In the genomic region with DNA sequence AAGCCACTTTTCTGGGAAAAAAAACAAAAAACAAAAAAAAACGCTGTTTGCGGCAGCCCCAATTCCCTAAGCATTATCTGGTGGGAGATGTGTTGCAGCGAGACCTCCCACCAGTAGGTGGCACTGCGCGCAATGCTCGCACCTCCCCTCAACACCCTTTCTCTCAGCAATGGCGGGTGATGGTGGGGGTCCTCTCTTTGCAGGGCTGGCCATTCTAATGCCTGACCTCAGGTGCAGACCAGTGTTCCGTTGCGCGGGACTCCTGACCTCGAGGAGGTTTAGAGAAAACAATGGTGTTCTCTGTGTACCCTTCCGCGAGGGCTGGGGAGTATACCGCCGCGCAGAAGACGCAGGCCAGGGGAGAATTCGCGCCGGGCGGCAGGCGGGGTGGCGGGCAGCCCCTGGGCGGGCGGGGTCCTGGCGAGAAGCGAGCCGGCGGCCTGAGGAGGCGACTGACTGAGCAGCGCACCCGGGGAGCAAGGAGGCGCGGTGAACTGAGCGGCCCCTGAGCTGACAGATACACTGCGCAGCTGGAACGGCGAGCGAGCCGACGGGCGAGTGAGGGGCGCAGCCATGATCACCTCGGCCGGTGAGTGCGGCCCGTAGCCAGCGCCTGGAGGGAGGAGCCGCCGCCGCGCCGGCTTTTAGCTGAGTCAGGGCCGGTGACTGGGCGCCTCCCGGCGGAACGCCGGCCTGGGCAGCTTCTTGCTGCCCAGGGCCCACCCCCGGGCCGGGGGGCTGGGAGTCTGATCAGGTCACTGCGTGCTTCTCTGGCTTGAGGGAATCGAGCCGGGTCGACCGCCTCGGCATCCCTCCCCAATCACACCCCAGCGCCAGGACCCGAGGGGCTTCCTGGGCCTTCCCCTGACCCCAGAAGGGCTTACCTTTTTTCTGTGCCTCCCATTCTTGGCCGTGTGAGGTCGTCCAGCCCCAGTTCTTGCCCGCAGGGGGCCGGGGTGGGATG, we compare ENCODE assay signal across 1 cellular context.
A peak's percentile ranks its signal among the peaks of the same experiment; 100 is the strongest.
TF ChIP-seq lines count a peak whose summit lies in the region.

PSMD1 (plus strand) TSS at position 415 of the 964 bp plus-strand sequence; CDS start at position 574, 159 bp downstream.

TF ChIP-seq in K562, 482 proteins besides CTCF, POLR2A, EP300 and RAD21 (continued from another document and continues in another):
- peak; percentile 67; the same call in 1 of the 2 replicates for TF ChIP-seq HMGXB4 (CRISPR knock-in tag; IDR thresholded peaks at IDR 0.05)
- no peak for TF ChIP-seq GATA2 (CRISPR knock-in tag; IDR thresholded peaks at IDR 0.05)
- TF ChIP-seq KLF16 (IDR thresholded peaks at IDR 0.05) = no peak
- peak; percentile 78 for TF ChIP-seq ZNF384 (IDR thresholded peaks at IDR 0.05; ENCODE audit: low read depth, low read length)
- TF ChIP-seq KLF6 (CRISPR knock-in tag; IDR thresholded peaks at IDR 0.05; ENCODE audit: borderline replicate concordance) = no peak
- TF ChIP-seq RREB1 (CRISPR knock-in tag; IDR thresholded peaks at IDR 0.05) = no peak
- TF ChIP-seq SRSF3 (IDR thresholded peaks at IDR 0.05; ENCODE audit: insufficient read depth, low read length) = no peak
- TF ChIP-seq, protein P1, sequence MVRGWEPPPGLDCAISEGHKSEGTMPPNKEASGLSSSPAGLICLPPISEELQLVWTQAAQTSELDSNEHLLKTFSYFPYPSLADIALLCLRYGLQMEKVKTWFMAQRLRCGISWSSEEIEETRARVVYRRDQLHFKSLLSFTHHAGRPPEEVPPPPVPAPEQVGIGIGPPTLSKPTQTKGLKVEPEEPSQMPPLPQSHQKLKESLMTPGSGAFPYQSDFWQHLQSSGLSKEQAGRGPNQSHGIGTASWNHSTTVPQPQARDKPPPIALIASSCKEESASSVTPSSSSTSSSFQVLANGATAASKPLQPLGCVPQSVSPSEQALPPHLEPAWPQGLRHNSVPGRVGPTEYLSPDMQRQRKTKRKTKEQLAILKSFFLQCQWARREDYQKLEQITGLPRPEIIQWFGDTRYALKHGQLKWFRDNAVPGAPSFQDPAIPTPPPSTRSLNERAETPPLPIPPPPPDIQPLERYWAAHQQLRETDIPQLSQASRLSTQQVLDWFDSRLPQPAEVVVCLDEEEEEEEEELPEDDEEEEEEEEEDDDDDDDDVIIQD (CRISPR knock-in tag; IDR thresholded peaks at IDR 0.05) = no peak
- no peak for TF ChIP-seq HNRNPH1 (optimal IDR thresholded peaks at IDR 0.05; ENCODE audit: low read depth, low read length)
- no peak for TF ChIP-seq PRPF4 (IDR thresholded peaks at IDR 0.05; ENCODE audit: insufficient read depth, low read depth, low read length, poor library complexity, severe bottlenecking)
- TF ChIP-seq MTA1 (IDR thresholded peaks at IDR 0.05; ENCODE audit: borderline replicate concordance) = peak; percentile 80; the same call in 1 of the 2 replicates
- no peak; the same call in 1 of the 2 replicates for TF ChIP-seq MAFF (IDR thresholded peaks at IDR 0.05; ENCODE audit: low read length)
- TF ChIP-seq TARDBP (IDR thresholded peaks at IDR 0.05) = no peak
- no peak for TF ChIP-seq MIER1 (IDR thresholded peaks at IDR 0.05; ENCODE audit: low read depth)
- peak; percentile 90 for TF ChIP-seq NFE2 (IDR thresholded peaks at IDR 0.05; ENCODE audit: low read depth)
- no peak for TF ChIP-seq ZNF780A (CRISPR knock-in tag; IDR thresholded peaks at IDR 0.05)
- peak; percentile 49 for TF ChIP-seq FOSL1 (tag; conservative IDR thresholded peaks at IDR 0.05)
- TF ChIP-seq ESRRA (IDR thresholded peaks at IDR 0.05; ENCODE audit: borderline replicate concordance, low read depth) = no peak
- TF ChIP-seq BRCA1 (IDR thresholded peaks at IDR 0.05) = no peak
- no peak for TF ChIP-seq BRCA1 (CRISPR knock-in tag; IDR thresholded peaks at IDR 0.05)
- no peak for TF ChIP-seq MCM2 (IDR thresholded peaks at IDR 0.05; ENCODE audit: low read depth)
- TF ChIP-seq, protein P2, sequence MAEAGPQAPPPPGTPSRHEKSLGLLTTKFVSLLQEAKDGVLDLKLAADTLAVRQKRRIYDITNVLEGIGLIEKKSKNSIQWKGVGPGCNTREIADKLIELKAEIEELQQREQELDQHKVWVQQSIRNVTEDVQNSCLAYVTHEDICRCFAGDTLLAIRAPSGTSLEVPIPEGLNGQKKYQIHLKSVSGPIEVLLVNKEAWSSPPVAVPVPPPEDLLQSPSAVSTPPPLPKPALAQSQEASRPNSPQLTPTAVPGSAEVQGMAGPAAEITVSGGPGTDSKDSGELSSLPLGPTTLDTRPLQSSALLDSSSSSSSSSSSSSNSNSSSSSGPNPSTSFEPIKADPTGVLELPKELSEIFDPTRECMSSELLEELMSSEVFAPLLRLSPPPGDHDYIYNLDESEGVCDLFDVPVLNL (CRISPR knock-in tag; IDR thresholded peaks at IDR 0.05; ENCODE audit: low read depth) = no peak
- TF ChIP-seq SREBF1 (IDR thresholded peaks at IDR 0.05; ENCODE audit: borderline replicate concordance, low read depth, low read length) = no peak
- no peak for TF ChIP-seq VEZF1 (CRISPR knock-in tag; IDR thresholded peaks at IDR 0.05)
- TF ChIP-seq, protein P3, sequence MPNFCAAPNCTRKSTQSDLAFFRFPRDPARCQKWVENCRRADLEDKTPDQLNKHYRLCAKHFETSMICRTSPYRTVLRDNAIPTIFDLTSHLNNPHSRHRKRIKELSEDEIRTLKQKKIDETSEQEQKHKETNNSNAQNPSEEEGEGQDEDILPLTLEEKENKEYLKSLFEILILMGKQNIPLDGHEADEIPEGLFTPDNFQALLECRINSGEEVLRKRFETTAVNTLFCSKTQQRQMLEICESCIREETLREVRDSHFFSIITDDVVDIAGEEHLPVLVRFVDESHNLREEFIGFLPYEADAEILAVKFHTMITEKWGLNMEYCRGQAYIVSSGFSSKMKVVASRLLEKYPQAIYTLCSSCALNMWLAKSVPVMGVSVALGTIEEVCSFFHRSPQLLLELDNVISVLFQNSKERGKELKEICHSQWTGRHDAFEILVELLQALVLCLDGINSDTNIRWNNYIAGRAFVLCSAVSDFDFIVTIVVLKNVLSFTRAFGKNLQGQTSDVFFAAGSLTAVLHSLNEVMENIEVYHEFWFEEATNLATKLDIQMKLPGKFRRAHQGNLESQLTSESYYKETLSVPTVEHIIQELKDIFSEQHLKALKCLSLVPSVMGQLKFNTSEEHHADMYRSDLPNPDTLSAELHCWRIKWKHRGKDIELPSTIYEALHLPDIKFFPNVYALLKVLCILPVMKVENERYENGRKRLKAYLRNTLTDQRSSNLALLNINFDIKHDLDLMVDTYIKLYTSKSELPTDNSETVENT (CRISPR knock-in tag; IDR thresholded peaks at IDR 0.05) = peak; percentile 97
- TF ChIP-seq ZBTB49 (CRISPR knock-in tag; IDR thresholded peaks at IDR 0.05; ENCODE audit: borderline replicate concordance) = no peak
- no peak for TF ChIP-seq BCL6 (CRISPR knock-in tag; IDR thresholded peaks at IDR 0.05)
- TF ChIP-seq ZNF75A (CRISPR knock-in tag; IDR thresholded peaks at IDR 0.05) = no peak
- TF ChIP-seq ATF2 (CRISPR knock-in tag; IDR thresholded peaks at IDR 0.05) = no peak
- TF ChIP-seq NRF1 (conservative IDR thresholded peaks at IDR 0.05 in 1 of 2, IDR thresholded peaks at IDR 0.05 in 1 of 2) = peak; percentile 60 to 66
- TF ChIP-seq, protein P4, sequence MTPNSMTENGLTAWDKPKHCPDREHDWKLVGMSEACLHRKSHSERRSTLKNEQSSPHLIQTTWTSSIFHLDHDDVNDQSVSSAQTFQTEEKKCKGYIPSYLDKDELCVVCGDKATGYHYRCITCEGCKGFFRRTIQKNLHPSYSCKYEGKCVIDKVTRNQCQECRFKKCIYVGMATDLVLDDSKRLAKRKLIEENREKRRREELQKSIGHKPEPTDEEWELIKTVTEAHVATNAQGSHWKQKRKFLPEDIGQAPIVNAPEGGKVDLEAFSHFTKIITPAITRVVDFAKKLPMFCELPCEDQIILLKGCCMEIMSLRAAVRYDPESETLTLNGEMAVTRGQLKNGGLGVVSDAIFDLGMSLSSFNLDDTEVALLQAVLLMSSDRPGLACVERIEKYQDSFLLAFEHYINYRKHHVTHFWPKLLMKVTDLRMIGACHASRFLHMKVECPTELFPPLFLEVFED (CRISPR knock-in tag; conservative IDR thresholded peaks at IDR 0.05) = no peak
- TF ChIP-seq SMARCA4 (IDR thresholded peaks at IDR 0.05) = no peak
- no peak for TF ChIP-seq SPI1 (IDR thresholded peaks at IDR 0.05; ENCODE audit: borderline replicate concordance, low read depth, low read length)
